In the genomic region with DNA sequence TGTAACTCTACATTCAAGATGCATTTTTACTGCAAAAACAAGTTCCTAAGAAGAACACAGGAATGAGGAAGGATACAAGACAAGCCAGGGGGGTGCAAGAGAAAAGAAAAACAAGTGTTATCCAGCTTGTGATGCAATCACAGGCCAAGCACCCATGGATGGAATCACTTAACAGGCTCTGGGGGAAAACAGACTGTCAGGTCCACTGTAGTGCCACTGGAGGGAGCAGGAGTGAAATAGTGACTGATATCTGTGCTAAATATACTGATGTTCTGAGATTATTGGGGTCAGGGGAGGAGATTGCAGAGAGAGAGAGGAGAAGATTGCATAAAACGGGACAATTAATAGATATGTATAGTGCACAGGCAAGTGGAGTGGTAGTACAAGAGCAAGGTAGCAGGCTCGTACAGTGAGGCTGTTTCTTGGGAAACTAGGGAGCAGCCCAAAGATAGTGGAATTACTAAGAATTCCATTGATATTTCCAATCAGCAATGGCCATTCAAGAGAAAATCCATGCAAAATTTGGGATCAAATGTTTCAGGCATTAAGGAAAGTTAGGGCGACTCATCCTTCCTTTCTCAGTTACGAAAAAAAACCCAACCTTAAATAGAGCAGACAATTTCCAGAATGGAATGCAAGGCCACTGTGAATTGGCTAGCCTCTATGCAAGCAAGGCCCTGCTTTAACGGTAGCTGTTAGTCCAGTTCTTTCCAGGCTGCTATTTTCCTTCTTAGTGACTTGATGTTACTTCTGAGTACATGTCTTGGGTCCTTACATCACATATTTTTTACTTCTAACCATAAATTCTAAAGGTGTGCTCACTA, we compare ENCODE assay signal across 8 cellular contexts. TPM values are rescaled to one million over a fixed set of nuclear protein-coding genes. Genes with fewer than 3 reads are reported as not detected.
A peak's percentile ranks its signal among the peaks of the same experiment; 100 is the strongest.
DNase-seq lines count a peak whose midpoint lies in the region; ATAC-seq and TF ChIP-seq lines count a peak whose summit lies in the region.

No MANE protein-coding gene starts in this region.

- H3K23ac ChIP-seq in mesendoderm (ENCODE audit: low read length), result no peak overlapping the region

- peak overlapping the region; percentile 48 for H3K27ac Mint-ChIP-seq in Caco-2 (ENCODE audit: unreplicated experiment)

- no peaks in the 10 kb centered on the region for H3K36me3 Mint-ChIP-seq in Caco-2 (ENCODE audit: insufficient read depth, unreplicated experiment)

- no peak overlapping the region for H2BK120ac ChIP-seq in mesendoderm (ENCODE audit: low read depth, low read length)

- intact Hi-C loops in Caco-2 (cut with micrococcal nuclease; ENCODE audit: unreplicated experiment), result loop anchor here (1.0 to 10.0 kb wide), 8 partner anchors 18 to 1088 kb away; no protein-coding TSS in a partner anchor

- H3K18ac ChIP-seq in mesendoderm (ENCODE audit: low read length), result no peak overlapping the region

- H2AK5ac ChIP-seq in mesendoderm (ENCODE audit: low read length), result no peak overlapping the region

- H3K4me2 ChIP-seq in mesendoderm (ENCODE audit: low read length), result no peak overlapping the region

- TF ChIP-seq CTCF in Caco-2 (IDR thresholded peaks at IDR 0.05; ENCODE audit: insufficient read depth in 1 of 2, low read depth in 1 of 2, low read length in 1 of 2, severe bottlenecking in 1 of 2, unreplicated experiment in 1 of 2), result peak; percentile 82 to 86
- peak; percentile 58 for TF ChIP-seq CTCF in cardiac fibroblast (IDR thresholded peaks at IDR 0.05; ENCODE audit: low read depth, low read length)

- H3K9me3 Mint-ChIP-seq in Caco-2 (ENCODE audit: unreplicated experiment), result peaks cover 12% of the 10 kb centered on the region

- H4K8ac ChIP-seq in mesendoderm (ENCODE audit: low read depth, low read length), result no peak overlapping the region

- H3K4me3 ChIP-seq in Caco-2 (ENCODE audit: low read depth, low read length) (no peak overlapping the region), cardiac fibroblast (replicated peaks in 1 of 2; ENCODE audit: low read depth in 2 of 2, low read length in 2 of 2) (no peak overlapping the region), mesendoderm (ENCODE audit: low read length) (no peak overlapping the region)

- no peak overlapping the region for H3K56ac ChIP-seq in mesendoderm (ENCODE audit: low read length)

- DNase-seq in Caco-2, result peak; percentile 81 to 82
- peak; percentile 74 for DNase-seq in LHCN-M2 (ENCODE audit: low read depth)
- peak; percentile 78 to 81 for DNase-seq in cardiac fibroblast (ENCODE audit: low read depth in 2 of 2)
- peak; percentile 90 for DNase-seq in mesendoderm
- DNase-seq in NCI-H774 (lab: John Stamatoyannopoulos, UW), result no peak

- H3K4ac ChIP-seq in mesendoderm (ENCODE audit: low read depth, low read length), result no peak overlapping the region

- no peaks in the 10 kb centered on the region for H3K36me3 ChIP-seq in Caco-2 (ENCODE audit: control insufficient read depth, insufficient read depth, low read length)
- H3K36me3 ChIP-seq in mesendoderm (ENCODE audit: control insufficient read depth, insufficient read depth, low read length), result no peaks in the 10 kb centered on the region

- BruUV-seq in Caco-2 (replicated peaks; lab: Mats Ljungman, UMichigan), result no TSS peak

- H3K79me2 ChIP-seq in mesendoderm (ENCODE audit: control insufficient read depth, insufficient read depth, low read length), result no peaks in the 10 kb centered on the region

- H3K27ac ChIP-seq in mesendoderm (ENCODE audit: low read depth, low read length), result peak overlapping the region; percentile 39

- peaks cover 34% of the 10 kb centered on the region for H3K4me1 Mint-ChIP-seq in Caco-2 (ENCODE audit: low read depth, unreplicated experiment)

- CTCF ChIA-PET in Caco-2 (lab: Charles Lee), result interaction anchor here (0.6 to 4.8 kb wide), 13 partner anchors 14 to 434 kb away, joined by 3 to 141 read pairs (median 3); a partner anchor contains a TSS

- no peak overlapping the region for H3K9ac ChIP-seq in mesendoderm (ENCODE audit: low read length)

- no peak overlapping the region for H2BK5ac ChIP-seq in mesendoderm (ENCODE audit: low read length)

- H3K27me3 ChIP-seq in Caco-2 (replicated peaks; ENCODE audit: control insufficient read depth, insufficient read depth, low read length) (no peaks in the 10 kb centered on the region), mesendoderm (ENCODE audit: insufficient read depth, low read length, poor library complexity) (no peaks in the 10 kb centered on the region)

- H3K4me3 Mint-ChIP-seq in Caco-2 (ENCODE audit: unreplicated experiment), result peak overlapping the region; percentile 1

- POLR2A ChIA-PET in Caco-2 (lab: Charles Lee), result no interaction called here

- H2BK15ac ChIP-seq in mesendoderm (replicated peaks; ENCODE audit: low read depth), result no peak overlapping the region

- H3K4me1 ChIP-seq in Caco-2, result peaks cover 43% of the 10 kb centered on the region
- H3K4me1 ChIP-seq in mesendoderm (ENCODE audit: control insufficient read depth, low read depth, low read length), result no peaks in the 10 kb centered on the region

- H3K27me3 Mint-ChIP-seq in Caco-2 (ENCODE audit: insufficient read depth, unreplicated experiment), result no peaks in the 10 kb centered on the region

- no peak overlapping the region for H4K5ac ChIP-seq in mesendoderm (ENCODE audit: low read length)

- no CpG with 5 or more reads among the region's 5 CpGs for WGBS in mesendoderm (ENCODE audit: extremely low coverage, insufficient coverage, low lambda C conversion rate)

- no peaks in the 10 kb centered on the region for H3K79me1 ChIP-seq in mesendoderm (ENCODE audit: low read length)

- peaks cover 21% of the 10 kb centered on the region for H3K9me3 ChIP-seq in Caco-2

- ATAC-seq in HG03095 (IDR thresholded peaks at IDR 0.05; ENCODE audit: unreplicated experiment) (no peak), HG03457 (IDR thresholded peaks at IDR 0.05; ENCODE audit: unreplicated experiment) (no peak), GM18520 (IDR thresholded peaks at IDR 0.05; ENCODE audit: unreplicated experiment) (no peak)

RNA-seq across cellular contexts. Expression of a gene that starts 52.2 kb away (rescaled TPM):
- total RNA-seq in Caco-2 (2022), result 4.3 and 4.6 TPM in 2 replicates
- total RNA-seq in LHCN-M2 (2014; rRNA removed), result 1.6 and 2.0 TPM in 2 replicates
- 0.78 TPM for polyA plus RNA-seq in LHCN-M2 (2012)
- 0.80 TPM for polyA plus RNA-seq in mesendoderm (2013, experiment 1 of 2)
- 0.78 TPM for polyA plus RNA-seq in mesendoderm (2013, experiment 2 of 2)

RNA-seq across cellular contexts. Expression of a gene that starts 53.7 kb away (rescaled TPM):
- total RNA-seq in Caco-2 (2022) (not detected in 2 replicates), LHCN-M2 (2014; rRNA removed) (not detected in 2 replicates)
- polyA plus RNA-seq in LHCN-M2 (2012), result not detected
- not detected for polyA plus RNA-seq in mesendoderm (2013, experiment 1 of 2)
- not detected for polyA plus RNA-seq in mesendoderm (2013, experiment 2 of 2)
